In the genomic region with DNA sequence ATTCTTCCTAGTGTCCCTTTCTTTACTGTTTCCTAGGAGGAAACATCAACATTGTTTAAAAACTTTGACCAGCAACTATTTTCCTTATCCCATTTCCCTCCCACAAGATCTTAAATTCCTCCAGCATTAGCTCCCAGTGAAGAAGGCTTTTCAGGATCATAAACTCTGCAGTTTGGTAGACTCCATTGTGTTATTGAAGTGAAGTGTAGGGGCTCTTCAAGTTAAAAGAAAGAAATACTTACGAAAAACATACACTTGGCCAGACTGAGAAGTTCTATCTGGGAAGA, we compare ENCODE assay signal across 24 cellular contexts. TPM values are rescaled to one million over a fixed set of nuclear protein-coding genes. Genes with fewer than 3 reads are reported as not detected.
"Had no signal": no experiment of that assay in that cellular context is flagged by ENCODE, and none has a peak within 500 bp of the region (broad histone marks: within the 10 kb centered on the region; RNA-seq: fewer than 3 reads in every experiment).

No MANE protein-coding gene starts in this region.

- H3K4me1 Mint-ChIP-seq: activated T-helper 17 cell treated with anti-CD3 and anti-CD28 coated beads, Interleukin-2, amount 50 U/mL, for 72 hours had no signal

- H3K4me3 ChIP-seq: spleen, thoracic aorta, upper lobe of left lung had no signal

- FAIRE-seq: bronchial epithelial cell, TTC549 had no signal

- H3K36me3 ChIP-seq: spleen, thoracic aorta, upper lobe of left lung had no signal

- H3K9me3 ChIP-seq: thoracic aorta, upper lobe of left lung had no signal

- DNase-seq: activated CD8-positive, alpha-beta memory T cell treated with anti-CD3 and anti-CD28 coated beads for 24 hours; activated CD8-positive, alpha-beta memory T cell treated with anti-CD3 and anti-CD28 coated beads, Interleukin-2, amount 50 U/mL, for 4 hours; activated naive CD4-positive, alpha-beta T cell; activated T-cell treated with anti-CD3 and anti-CD28 coated beads, Interleukin-2, amount 50 U/mL, for 24 hours; amniotic stem cell; cortex of kidney; effector CD8-positive, alpha-beta T cell; foreskin melanocyte; glutamatergic neuron; hippocampal formation; left ventricle myocardium superior; nucleus accumbens; retina; spleen; stimulated activated CD4-positive, alpha-beta T cell treated with anti-CD3 and anti-CD28 coated beads, Interleukin-4, amount 100 ng/mL, for 1 hour; stimulated activated naive CD4-positive, alpha-beta T cell; T-helper 1 cell; upper lobe of left lung had no signal

- H3K9me3 Mint-ChIP-seq: activated T-cell treated with anti-CD3 and anti-CD28 coated beads, Interleukin-2, amount 50 U/mL, for 24 hours; activated T-helper 17 cell treated with anti-CD3 and anti-CD28 coated beads, Interleukin-2, amount 50 U/mL, for 72 hours; natural killer cell treated with Interleukin-12 subunit alpha and Interleukin-12 subunit beta and Interleukin-15 and Interleukin-18, amount 100 ng/mL, for 72 hours had no signal

- H3K27me3 ChIP-seq: upper lobe of left lung had no signal

- H3K27ac ChIP-seq: thoracic aorta had no signal

- H3K27ac Mint-ChIP-seq: activated naive CD8-positive, alpha-beta T cell; activated T-cell treated with anti-CD3 and anti-CD28 coated beads, Interleukin-2, amount 50 U/mL, for 24 hours; activated T-helper 17 cell treated with anti-CD3 and anti-CD28 coated beads, Interleukin-2, amount 50 U/mL, for 72 hours; natural killer cell treated with Interleukin-12 subunit alpha and Interleukin-12 subunit beta and Interleukin-15 and Interleukin-18, amount 100 ng/mL, for 72 hours had no signal

- H3K4me3 Mint-ChIP-seq: activated naive CD8-positive, alpha-beta T cell; activated T-cell treated with anti-CD3 and anti-CD28 coated beads, Interleukin-2, amount 50 U/mL, for 24 hours; activated T-helper 17 cell treated with anti-CD3 and anti-CD28 coated beads, Interleukin-2, amount 50 U/mL, for 72 hours; natural killer cell treated with Interleukin-12 subunit alpha and Interleukin-12 subunit beta and Interleukin-15 and Interleukin-18, amount 100 ng/mL, for 72 hours had no signal

- H3K36me3 Mint-ChIP-seq: activated naive CD8-positive, alpha-beta T cell; natural killer cell treated with Interleukin-12 subunit alpha and Interleukin-12 subunit beta and Interleukin-15 and Interleukin-18, amount 100 ng/mL, for 72 hours had no signal

RNA-seq across cellular contexts. Expression of gene LIFR, which starts 22.4 kb away (rescaled TPM):
- total RNA-seq: natural killer cell treated with Interleukin-12 subunit alpha and Interleukin-12 subunit beta and Interleukin-15 and Interleukin-18, amount 100 ng/mL, for 72 hours had no signal
